In genomic region chr7:127708788-127709187, GRCh38 we compare ENCODE assay signal across 8 cellular contexts. TPM values are rescaled to one million over a fixed set of nuclear protein-coding genes. Genes with fewer than 3 reads are reported as not detected.
A peak's percentile ranks its signal among the peaks of the same experiment; 100 is the strongest.
DNase-seq lines count a peak whose midpoint lies in the region; ATAC-seq and TF ChIP-seq lines count a peak whose summit lies in the region.

No MANE protein-coding gene starts in this region.

- H3K36me3 Mint-ChIP-seq in T-cell = peaks cover 77% of the 10 kb centered on the region

- H3K27me3 Mint-ChIP-seq in T-cell = no peaks in the 10 kb centered on the region

- H3K4me1 ChIP-seq in right atrium auricular region = peaks cover 0 to 5% of the 10 kb centered on the region in 2 donors

- TF ChIP-seq CTCF in GM20000 (IDR thresholded peaks at IDR 0.05; ENCODE audit: extremely low read depth, missing control alignments) = peak; percentile 65
- TF ChIP-seq CTCF in right atrium auricular region (IDR thresholded peaks at IDR 0.05) = peak; percentile 35 to 81

- no peaks in the 10 kb centered on the region for H3K27me3 ChIP-seq in right atrium auricular region

- H3K9me3 Mint-ChIP-seq in T-cell = peaks cover 0 to 3% (median 0%) of the 10 kb centered on the region in 3 donors

- H3K9me3 ChIP-seq in right atrium auricular region = peaks cover 0 to 11% of the 10 kb centered on the region in 2 donors

- CTCF ChIA-PET in T-cell (lab: Charles Lee) = interaction anchor here (0.6 to 8.4 kb wide), 16 partner anchors 10 to 682 kb away, joined by 3 to 142 read pairs (median 4); no protein-coding TSS in a partner anchor

- H3K27ac Mint-ChIP-seq in T-cell = no peak overlapping the region

- no peak overlapping the region for H3K27ac ChIP-seq in right atrium auricular region

- H3K4me3 ChIP-seq in right atrium auricular region = no peak overlapping the region
- no peak overlapping the region for H3K4me3 ChIP-seq in skeletal muscle cell (ENCODE audit: low read depth, low read length)

- no peak overlapping the region for H3K4me3 Mint-ChIP-seq in T-cell

- POLR2A ChIA-PET in T-cell (lab: Charles Lee) = interaction anchor here in 1 of 2 donors (0.6 kb wide), 1 partner anchor 74 kb away, joined by 6 read pairs; no protein-coding TSS in a partner anchor

- H3K4me1 Mint-ChIP-seq in T-cell = no peaks in the 10 kb centered on the region

- DNase-seq in C1 segment of cervical spinal cord (lab: John Stamatoyannopoulos, UW) (peak in 12 of 14 donors; percentile 29 to 87 (median 50)), GM20000 (ENCODE audit: low spot score) (peak; percentile 40), NCI-H1417 (lab: John Stamatoyannopoulos, UW) (peak; percentile 68 to 91 (median 72)), T-cell (peak; percentile 32 to 77 (median 62)), amniotic stem cell (lab: John Stamatoyannopoulos, UW) (peak; percentile 81), right atrium auricular region (ENCODE audit: low spot score) (peak; percentile 83), skeletal muscle cell (ENCODE audit: low read depth) (peak; percentile 45)

- peak; percentile 57 to 69 (median 64) for ATAC-seq in T-cell (replicated peaks in 1 of 4)
- no peak for ATAC-seq in GM19467 (IDR thresholded peaks at IDR 0.05; ENCODE audit: unreplicated experiment)

- H3K36me3 ChIP-seq in right atrium auricular region = peaks cover 24% of the 10 kb centered on the region

RNA-seq across cellular contexts. Expression of gene SND1, which starts 56.8 kb away (rescaled TPM):
- total RNA-seq in T-cell (100 to 1,000 TPM; 137 to 187 (median 154) TPM), right atrium auricular region (10 to 100 TPM; 69.4 to 77.6 TPM)
